ENCODE assay signal across 2 cellular contexts in genomic region chr4:127425911-127426310, GRCh38.
TF ChIP-seq lines count a peak whose summit lies in the region.

No MANE protein-coding gene starts in this region.

TF ChIP-seq in GM23338, 12 proteins besides CTCF, POLR2A, EP300 and RAD21:
- no peak for TF ChIP-seq EZH2phosphoT487 (IDR thresholded peaks at IDR 0.05; ENCODE audit: unreplicated experiment)
- no peak for TF ChIP-seq ZNF114 (CRISPR knock-in tag; IDR thresholded peaks at IDR 0.05)
- TF ChIP-seq ZNF331 (CRISPR knock-in tag; IDR thresholded peaks at IDR 0.05; ENCODE audit: low read depth), result no peak
- no peak for TF ChIP-seq JUNB (IDR thresholded peaks at IDR 0.05; ENCODE audit: unreplicated experiment)
- TF ChIP-seq, protein P1, sequence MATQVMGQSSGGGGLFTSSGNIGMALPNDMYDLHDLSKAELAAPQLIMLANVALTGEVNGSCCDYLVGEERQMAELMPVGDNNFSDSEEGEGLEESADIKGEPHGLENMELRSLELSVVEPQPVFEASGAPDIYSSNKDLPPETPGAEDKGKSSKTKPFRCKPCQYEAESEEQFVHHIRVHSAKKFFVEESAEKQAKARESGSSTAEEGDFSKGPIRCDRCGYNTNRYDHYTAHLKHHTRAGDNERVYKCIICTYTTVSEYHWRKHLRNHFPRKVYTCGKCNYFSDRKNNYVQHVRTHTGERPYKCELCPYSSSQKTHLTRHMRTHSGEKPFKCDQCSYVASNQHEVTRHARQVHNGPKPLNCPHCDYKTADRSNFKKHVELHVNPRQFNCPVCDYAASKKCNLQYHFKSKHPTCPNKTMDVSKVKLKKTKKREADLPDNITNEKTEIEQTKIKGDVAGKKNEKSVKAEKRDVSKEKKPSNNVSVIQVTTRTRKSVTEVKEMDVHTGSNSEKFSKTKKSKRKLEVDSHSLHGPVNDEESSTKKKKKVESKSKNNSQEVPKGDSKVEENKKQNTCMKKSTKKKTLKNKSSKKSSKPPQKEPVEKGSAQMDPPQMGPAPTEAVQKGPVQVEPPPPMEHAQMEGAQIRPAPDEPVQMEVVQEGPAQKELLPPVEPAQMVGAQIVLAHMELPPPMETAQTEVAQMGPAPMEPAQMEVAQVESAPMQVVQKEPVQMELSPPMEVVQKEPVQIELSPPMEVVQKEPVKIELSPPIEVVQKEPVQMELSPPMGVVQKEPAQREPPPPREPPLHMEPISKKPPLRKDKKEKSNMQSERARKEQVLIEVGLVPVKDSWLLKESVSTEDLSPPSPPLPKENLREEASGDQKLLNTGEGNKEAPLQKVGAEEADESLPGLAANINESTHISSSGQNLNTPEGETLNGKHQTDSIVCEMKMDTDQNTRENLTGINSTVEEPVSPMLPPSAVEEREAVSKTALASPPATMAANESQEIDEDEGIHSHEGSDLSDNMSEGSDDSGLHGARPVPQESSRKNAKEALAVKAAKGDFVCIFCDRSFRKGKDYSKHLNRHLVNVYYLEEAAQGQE (IDR thresholded peaks at IDR 0.05; ENCODE audit: unreplicated experiment), result no peak
- no peak for TF ChIP-seq POLR2AphosphoS5 (IDR thresholded peaks at IDR 0.05; ENCODE audit: low read depth)
- no peak for TF ChIP-seq STAT1 (IDR thresholded peaks at IDR 0.05; ENCODE audit: unreplicated experiment)
- no peak for TF ChIP-seq EZH2 (IDR thresholded peaks at IDR 0.05; ENCODE audit: low read depth, unreplicated experiment)
- no peak for TF ChIP-seq NANOG (IDR thresholded peaks at IDR 0.05; ENCODE audit: borderline replicate concordance)
- no peak for TF ChIP-seq ZNF462 (CRISPR knock-in tag; IDR thresholded peaks at IDR 0.05)
- TF ChIP-seq CREB1 (CRISPR knock-in tag; IDR thresholded peaks at IDR 0.05; ENCODE audit: low read depth), result no peak
- TF ChIP-seq, protein P2, sequence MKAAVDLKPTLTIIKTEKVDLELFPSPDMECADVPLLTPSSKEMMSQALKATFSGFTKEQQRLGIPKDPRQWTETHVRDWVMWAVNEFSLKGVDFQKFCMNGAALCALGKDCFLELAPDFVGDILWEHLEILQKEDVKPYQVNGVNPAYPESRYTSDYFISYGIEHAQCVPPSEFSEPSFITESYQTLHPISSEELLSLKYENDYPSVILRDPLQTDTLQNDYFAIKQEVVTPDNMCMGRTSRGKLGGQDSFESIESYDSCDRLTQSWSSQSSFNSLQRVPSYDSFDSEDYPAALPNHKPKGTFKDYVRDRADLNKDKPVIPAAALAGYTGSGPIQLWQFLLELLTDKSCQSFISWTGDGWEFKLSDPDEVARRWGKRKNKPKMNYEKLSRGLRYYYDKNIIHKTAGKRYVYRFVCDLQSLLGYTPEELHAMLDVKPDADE (IDR thresholded peaks at IDR 0.05), result no peak

TF ChIP-seq in H1, 55 proteins besides CTCF, POLR2A, EP300 and RAD21:
- no peak for TF ChIP-seq KDM1A (IDR thresholded peaks at IDR 0.05; ENCODE audit: borderline replicate concordance, low read length)
- no peak for TF ChIP-seq RBBP5 (IDR thresholded peaks at IDR 0.05; ENCODE audit: borderline replicate concordance, low read depth, low read length)
- no peak for TF ChIP-seq NRF1 (IDR thresholded peaks at IDR 0.05; ENCODE audit: low read depth, low read length)
- no peak for TF ChIP-seq TCF12 (IDR thresholded peaks at IDR 0.05; ENCODE audit: low read depth, low read length)
- TF ChIP-seq RXRA (IDR thresholded peaks at IDR 0.05; ENCODE audit: insufficient read depth, low read depth, low read length), result no peak
- TF ChIP-seq, protein P3, sequence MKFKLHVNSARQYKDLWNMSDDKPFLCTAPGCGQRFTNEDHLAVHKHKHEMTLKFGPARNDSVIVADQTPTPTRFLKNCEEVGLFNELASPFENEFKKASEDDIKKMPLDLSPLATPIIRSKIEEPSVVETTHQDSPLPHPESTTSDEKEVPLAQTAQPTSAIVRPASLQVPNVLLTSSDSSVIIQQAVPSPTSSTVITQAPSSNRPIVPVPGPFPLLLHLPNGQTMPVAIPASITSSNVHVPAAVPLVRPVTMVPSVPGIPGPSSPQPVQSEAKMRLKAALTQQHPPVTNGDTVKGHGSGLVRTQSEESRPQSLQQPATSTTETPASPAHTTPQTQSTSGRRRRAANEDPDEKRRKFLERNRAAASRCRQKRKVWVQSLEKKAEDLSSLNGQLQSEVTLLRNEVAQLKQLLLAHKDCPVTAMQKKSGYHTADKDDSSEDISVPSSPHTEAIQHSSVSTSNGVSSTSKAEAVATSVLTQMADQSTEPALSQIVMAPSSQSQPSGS (IDR thresholded peaks at IDR 0.05; ENCODE audit: low read length), result no peak
- no peak for TF ChIP-seq RNF2 (IDR thresholded peaks at IDR 0.05; ENCODE audit: borderline replicate concordance, low read depth, low read length, missing control alignments, poor library complexity, severe bottlenecking)
- no peak for TF ChIP-seq JUN (IDR thresholded peaks at IDR 0.05; ENCODE audit: low read depth, low read length)
- no peak for TF ChIP-seq YY1 (IDR thresholded peaks at IDR 0.05; ENCODE audit: low read depth, low read length)
- TF ChIP-seq, protein P4, sequence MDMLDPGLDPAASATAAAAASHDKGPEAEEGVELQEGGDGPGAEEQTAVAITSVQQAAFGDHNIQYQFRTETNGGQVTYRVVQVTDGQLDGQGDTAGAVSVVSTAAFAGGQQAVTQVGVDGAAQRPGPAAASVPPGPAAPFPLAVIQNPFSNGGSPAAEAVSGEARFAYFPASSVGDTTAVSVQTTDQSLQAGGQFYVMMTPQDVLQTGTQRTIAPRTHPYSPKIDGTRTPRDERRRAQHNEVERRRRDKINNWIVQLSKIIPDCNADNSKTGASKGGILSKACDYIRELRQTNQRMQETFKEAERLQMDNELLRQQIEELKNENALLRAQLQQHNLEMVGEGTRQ (IDR thresholded peaks at IDR 0.05; ENCODE audit: low read length), result no peak
- TF ChIP-seq BACH1 (IDR thresholded peaks at IDR 0.05; ENCODE audit: low read length), result no peak
- no peak for TF ChIP-seq BCL11A (IDR thresholded peaks at IDR 0.05; ENCODE audit: low read depth in 2 of 2, low read length in 2 of 2)
- TF ChIP-seq SUZ12 (IDR thresholded peaks at IDR 0.05; ENCODE audit: low read length), result no peak
- TF ChIP-seq GTF2F1 (IDR thresholded peaks at IDR 0.05; ENCODE audit: borderline replicate concordance, low read depth, low read length), result no peak
- no peak for TF ChIP-seq POU5F1 (IDR thresholded peaks at IDR 0.05; ENCODE audit: low read depth, low read length)
- no peak for TF ChIP-seq EGR1 (IDR thresholded peaks at IDR 0.05; ENCODE audit: borderline replicate concordance, low read depth, low read length)
